17 cellular contexts compared by ENCODE assay signal in the genomic region with DNA sequence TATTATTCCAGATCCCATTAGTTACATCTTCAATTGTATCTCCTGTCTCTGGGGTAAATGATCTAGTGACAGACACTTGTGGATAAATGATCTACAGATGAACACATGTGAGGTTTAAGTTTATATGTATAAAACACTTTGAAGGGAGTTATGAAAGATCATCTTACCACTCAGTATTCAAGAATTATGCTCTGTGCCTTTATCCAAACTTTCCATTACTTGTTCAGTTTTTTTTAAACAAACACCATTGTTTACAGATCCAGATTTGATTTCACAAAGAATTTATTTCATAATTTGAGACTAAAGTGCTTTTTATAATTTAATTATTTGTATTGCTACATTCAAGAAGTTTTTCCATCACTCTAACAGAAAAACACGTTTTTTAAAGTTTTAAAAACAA.
"Had no signal": no experiment of that assay in that cellular context is flagged by ENCODE, and none has a peak within 500 bp of the region (broad histone marks: within the 10 kb centered on the region; RNA-seq: fewer than 3 reads in every experiment).

No MANE protein-coding gene starts in this region.

- H3K27ac Mint-ChIP-seq: dendritic cell treated with granulocyte-macrophage colony-stimulating factor and Interleukin-4, amounts not matched to agents 40 ng/mL and 50 ng/mL, for 4 days; effector memory CD8-positive, alpha-beta T cell; naive B cell; nephron; type B pancreatic cell had no signal

- DNase-seq: effector memory CD8-positive, alpha-beta T cell; esophagus squamous epithelium; foreskin keratinocyte; left colon; left ventricle myocardium superior; naive B cell; posterior cingulate gyrus; sigmoid colon; stimulated activated CD4-positive, alpha-beta T cell treated with anti-CD3 and anti-CD28 coated beads, Interleukin-2, amount 100 ng/mL, for 24 hours; stimulated activated CD4-positive, alpha-beta T cell treated with anti-CD3 and anti-CD28 coated beads, Interleukin-4, amount 100 ng/mL, for 4 hours; stimulated activated naive CD4-positive, alpha-beta T cell; stomach had no signal

- H3K36me3 ChIP-seq: esophagus squamous epithelium, sigmoid colon, stomach had no signal

- H3K9me3 Mint-ChIP-seq: type B pancreatic cell had no signal

- H3K4me1 ChIP-seq: esophagus squamous epithelium, foreskin keratinocyte, sigmoid colon had no signal

- H3K36me3 Mint-ChIP-seq: naive B cell, type B pancreatic cell had no signal

- H3K4me3 Mint-ChIP-seq: dendritic cell treated with granulocyte-macrophage colony-stimulating factor and Interleukin-4, amounts not matched to agents 40 ng/mL and 50 ng/mL, for 4 days; effector memory CD8-positive, alpha-beta T cell; naive B cell; nephron; type B pancreatic cell had no signal

- H3K9me3 ChIP-seq: sigmoid colon had no signal

- H3K4me3 ChIP-seq: esophagus squamous epithelium, lung, sigmoid colon, skin epidermis, stomach had no signal

- H3K27me3 Mint-ChIP-seq: dendritic cell treated with granulocyte-macrophage colony-stimulating factor and Interleukin-4, amounts not matched to agents 40 ng/mL and 50 ng/mL, for 4 days; effector memory CD8-positive, alpha-beta T cell; naive B cell; type B pancreatic cell had no signal

- H3K4me1 Mint-ChIP-seq: naive B cell, nephron had no signal

- H3K27ac ChIP-seq: esophagus squamous epithelium, foreskin keratinocyte, sigmoid colon, skin epidermis, stomach had no signal
